ENCODE assay signal across 32 cellular contexts in genomic region chr2:63667132-63667531, GRCh38.
A peak's percentile ranks its signal among the peaks of the same experiment; 100 is the strongest.
DNase-seq lines count a peak whose midpoint lies in the region; ATAC-seq, FAIRE-seq and TF ChIP-seq lines count a peak whose summit lies in the region.
"Had no signal": no experiment of that assay in that cellular context is flagged by ENCODE, and none has a peak within 500 bp of the region (broad histone marks: within the 10 kb centered on the region; RNA-seq: fewer than 3 reads in every experiment).

No MANE protein-coding gene starts in this region.

- no peaks in the 10 kb centered on the region for H3K9me1 ChIP-seq in keratinocyte (ENCODE audit: control insufficient read depth, extremely low read depth, insufficient read depth, low read length)

- no peaks in the 10 kb centered on the region for H3K36me3 Mint-ChIP-seq in CD4-positive, alpha-beta memory T cell

- peaks cover 25% of the 10 kb centered on the region for H3K4me1 ChIP-seq in keratinocyte (ENCODE audit: control insufficient read depth, extremely low read depth, insufficient read depth, low read length)
- no peaks in the 10 kb centered on the region for H3K4me1 ChIP-seq in spleen
- no peaks in the 10 kb centered on the region for H3K4me1 ChIP-seq in CD4-positive, alpha-beta memory T cell (ENCODE audit: insufficient read depth, low read length)
- H3K4me1 ChIP-seq: A549, BE2C, left lung, prostate gland, thyroid gland had no signal

- no peak for TF ChIP-seq POLR2A in spleen (IDR thresholded peaks at IDR 0.05)

- H3K4me3 ChIP-seq in choroid plexus epithelial cell (ENCODE audit: low read depth, low read length) (no peak overlapping the region), keratinocyte (ENCODE audit: control insufficient read depth in 2 of 3, extremely low read depth in 1 of 3, insufficient read depth in 2 of 3, low read depth in 1 of 3, low read length in 3 of 3) (no peak overlapping the region), spleen (no peak overlapping the region)
- H3K4me3 ChIP-seq in CD4-positive, alpha-beta memory T cell (ENCODE audit: low read length in 2 of 2), result no peak overlapping the region
- H3K4me3 ChIP-seq: A549, gastrocnemius medialis, left lung, prostate gland, SJCRH30, thyroid gland had no signal

- H3K9me3 Mint-ChIP-seq in CD4-positive, alpha-beta memory T cell, result no peaks in the 10 kb centered on the region
- H3K9me3 Mint-ChIP-seq: activated CD4-positive, alpha-beta memory T cell treated with anti-CD3 and anti-CD28 coated beads, Interleukin-2, amount 10 ng/mL, durations not matched to agents 7 days and 5 days; activated T-helper 17 cell treated with anti-CD3 and anti-CD28 coated beads, Interleukin-2, amount 50 U/mL, for 72 hours; stimulated activated naive CD8-positive, alpha-beta T cell treated with anti-CD3 and anti-CD28 coated beads, Interleukin-15, Interleukin-2, amounts not matched to agents 100 ng/mL and 50 ng/mL, for 24 hours had no signal

- H3K9me3 ChIP-seq in keratinocyte (ENCODE audit: control insufficient read depth, low read depth, low read length) (no peaks in the 10 kb centered on the region), spleen (no peaks in the 10 kb centered on the region)
- H3K9me3 ChIP-seq in CD4-positive, alpha-beta memory T cell (ENCODE audit: control insufficient read depth in 1 of 2, low read length in 2 of 2), result no peaks in the 10 kb centered on the region
- H3K9me3 ChIP-seq: BE2C, gastrocnemius medialis, left lung, neutrophil, prostate gland, SJCRH30, thyroid gland had no signal

- ATAC-seq in HG02678 (IDR thresholded peaks at IDR 0.05; ENCODE audit: unreplicated experiment), result no peak
- ATAC-seq: activated CD4-positive, CD25-positive, alpha-beta regulatory T cell treated with anti-CD3 and anti-CD28 coated beads, Interleukin-2, amount 50 U/mL, for 24 hours; activated T-helper 17 cell treated with anti-CD3 and anti-CD28 coated beads, Interleukin-2, amount 50 U/mL, for 72 hours; left lung had no signal

- POLR2A ChIA-PET in CD4-positive, alpha-beta memory T cell (lab: Charles Lee; ENCODE audit: partially characterized antibody), result no interaction called here

- dilution Hi-C loops in keratinocyte (cut with MboI; ENCODE audit: extremely low pct_ligation_motif_present, low sequenced_read_pairs), result no loop called here

- TF ChIP-seq CTCF in choroid plexus epithelial cell (conservative IDR thresholded peaks at IDR 0.05; ENCODE audit: low read depth, low read length) (no peak), keratinocyte (optimal IDR thresholded peaks at IDR 0.05 in 1 of 3, IDR thresholded peaks at IDR 0.05 in 1 of 3, conservative IDR thresholded peaks at IDR 0.05 in 1 of 3; ENCODE audit: extremely low read depth in 1 of 3, insufficient read depth in 2 of 3, low read length in 3 of 3) (peak in 1 of 3 experiments; percentile 13), spleen (IDR thresholded peaks at IDR 0.05 in 8 of 11, conservative IDR thresholded peaks at IDR 0.05 in 3 of 11) (no peak)

- H3K4me1 Mint-ChIP-seq in CD4-positive, alpha-beta memory T cell, result no peaks in the 10 kb centered on the region
- H3K4me1 Mint-ChIP-seq: activated CD4-positive, alpha-beta memory T cell treated with anti-CD3 and anti-CD28 coated beads, Interleukin-2, amount 10 ng/mL, durations not matched to agents 7 days and 5 days; activated T-helper 17 cell treated with anti-CD3 and anti-CD28 coated beads, Interleukin-2, amount 50 U/mL, for 72 hours had no signal

- no peak overlapping the region for H2AFZ ChIP-seq in keratinocyte (ENCODE audit: control insufficient read depth, low read length)

- H3K27ac Mint-ChIP-seq in CD4-positive, alpha-beta memory T cell, result no peak overlapping the region
- H3K27ac Mint-ChIP-seq: activated CD4-positive, alpha-beta memory T cell treated with anti-CD3 and anti-CD28 coated beads, Interleukin-2, amount 10 ng/mL, durations not matched to agents 7 days and 5 days; activated T-helper 17 cell treated with anti-CD3 and anti-CD28 coated beads, Interleukin-2, amount 50 U/mL, for 72 hours; stimulated activated naive CD8-positive, alpha-beta T cell treated with anti-CD3 and anti-CD28 coated beads, Interleukin-15, Interleukin-2, amounts not matched to agents 100 ng/mL and 50 ng/mL, for 24 hours had no signal

- DNase-seq in AG08395 (ENCODE audit: low spot score), result peak; percentile 21
- DNase-seq in M059J (ENCODE audit: low read depth), result peak; percentile 55
- DNase-seq in choroid plexus epithelial cell (ENCODE audit: low read depth), result peak; percentile 2
- no peak for DNase-seq in keratinocyte (ENCODE audit: low read depth, low spot score)
- no peak for DNase-seq in spleen
- DNase-seq in CD4-positive, alpha-beta memory T cell, result no peak
- DNase-seq in NCI-H187 treated with DMSO at 0.1 percent for 48 hours (lab: John Stamatoyannopoulos, UW), result no peak
- DNase-seq: activated CD4-positive, alpha-beta memory T cell treated with anti-CD3 and anti-CD28 coated beads, Interleukin-2, amount 10 ng/mL, durations not matched to agents 7 days and 5 days; activated naive CD4-positive, alpha-beta T cell treated with anti-CD3 and anti-CD28 coated beads, Interleukin-2, amount 50 U/mL, for 16 hours; amniotic stem cell; BE2C; DMS53; gastrocnemius medialis; left lung; NCI-H1694; NCI-H2171 treated with DMSO at 0.1 percent for 48 hours; NCI-H524 treated with DMSO at 0.1 percent for 48 hours; SJCRH30; T-helper 1 cell; thyroid gland had no signal

- peak; percentile 91 for FAIRE-seq in keratinocyte (lab: Jason Lieb, UNC)
- FAIRE-seq: A549, H54, RCC 7860, TTC549 had no signal

- CTCF ChIA-PET in CD4-positive, alpha-beta memory T cell (lab: Charles Lee; ENCODE audit: partially characterized antibody), result no interaction called here

- WGBS in spleen, 5 donors, result 83 to 95% (median 87%) methylated on average over 2 of the region's 2 CpGs

- peaks cover 28 to 30% of the 10 kb centered on the region in 2 donors for H3K27me3 Mint-ChIP-seq in CD4-positive, alpha-beta memory T cell

- intact Hi-C loops in spleen (cut with DNase I; ENCODE audit: low total_unique reads), result no loop called here
- intact Hi-C loops in CD4-positive, alpha-beta memory T cell (cut with micrococcal nuclease), result no loop called here

- H3K27ac ChIP-seq in keratinocyte (ENCODE audit: control insufficient read depth, insufficient read depth, low read length), result no peak overlapping the region
- H3K27ac ChIP-seq in spleen, result no peak overlapping the region
- no peak overlapping the region for H3K27ac ChIP-seq in CD4-positive, alpha-beta memory T cell (ENCODE audit: low read depth, low read length)
- H3K27ac ChIP-seq: A549, epithelial cell of prostate, gastrocnemius medialis, KMS-11, left lung, neutrophil, prostate gland, SJCRH30, thyroid gland had no signal

- H3K4me2 ChIP-seq in keratinocyte (ENCODE audit: control insufficient read depth, extremely low read depth, insufficient read depth, low read depth, low read length), result peak overlapping the region; percentile 17
- H3K4me2 ChIP-seq: A549, KMS-11 had no signal

- H3K4me3 Mint-ChIP-seq in CD4-positive, alpha-beta memory T cell, result no peak overlapping the region
- H3K4me3 Mint-ChIP-seq: activated CD4-positive, alpha-beta memory T cell treated with anti-CD3 and anti-CD28 coated beads, Interleukin-2, amount 10 ng/mL, durations not matched to agents 7 days and 5 days; activated T-helper 17 cell treated with anti-CD3 and anti-CD28 coated beads, Interleukin-2, amount 50 U/mL, for 72 hours; stimulated activated naive CD8-positive, alpha-beta T cell treated with anti-CD3 and anti-CD28 coated beads, Interleukin-15, Interleukin-2, amounts not matched to agents 100 ng/mL and 50 ng/mL, for 24 hours had no signal

- H4K20me1 ChIP-seq in keratinocyte (ENCODE audit: control insufficient read depth, extremely low read depth, insufficient read depth, low read length), result no peaks in the 10 kb centered on the region

- H3K27me3 ChIP-seq in keratinocyte (ENCODE audit: control insufficient read depth, extremely low read depth, insufficient read depth, low read length), result no peaks in the 10 kb centered on the region
- H3K27me3 ChIP-seq in spleen (replicated peaks in 1 of 7), result no peaks in the 10 kb centered on the region
- peaks cover 3% of the 10 kb centered on the region for H3K27me3 ChIP-seq in CD4-positive, alpha-beta memory T cell (ENCODE audit: insufficient read depth, low read length)
- H3K27me3 ChIP-seq: BE2C, gastrocnemius medialis, left lung, neutrophil, SJCRH30, thyroid gland had no signal

- no peaks in the 10 kb centered on the region for H3K36me3 ChIP-seq in keratinocyte (ENCODE audit: control insufficient read depth in 2 of 2, extremely low read depth in 1 of 2, insufficient read depth in 2 of 2, low read length in 2 of 2)
- no peaks in the 10 kb centered on the region for H3K36me3 ChIP-seq in spleen
- no peaks in the 10 kb centered on the region for H3K36me3 ChIP-seq in CD4-positive, alpha-beta memory T cell (ENCODE audit: insufficient read depth, low read length)
- H3K36me3 ChIP-seq: BE2C, gastrocnemius medialis, left lung, neutrophil, prostate gland, SJCRH30, thyroid gland had no signal

- no peak overlapping the region for H3K9ac ChIP-seq in keratinocyte (ENCODE audit: control insufficient read depth, extremely low read depth, insufficient read depth, low read length)
- H3K9ac ChIP-seq: KMS-11 had no signal

- H3K79me2 ChIP-seq in keratinocyte (ENCODE audit: control insufficient read depth, insufficient read depth, low read length), result no peaks in the 10 kb centered on the region

Comparison
In these comparisons a context has a peak if more than half of its experiments do, and no peak if none do; other contexts are left out.
1. DNase-seq: peak in AG08395 (single experiment), M059J (single experiment) and choroid plexus epithelial cell (single experiment); none in keratinocyte (single experiment), spleen (single experiment), CD4-positive, alpha-beta memory T cell (0 of 5) and NCI-H187 treated with DMSO at 0.1 percent for 48 hours (single experiment).